Comparison of ENCODE assay signal across 9 cellular contexts in the genomic region with DNA sequence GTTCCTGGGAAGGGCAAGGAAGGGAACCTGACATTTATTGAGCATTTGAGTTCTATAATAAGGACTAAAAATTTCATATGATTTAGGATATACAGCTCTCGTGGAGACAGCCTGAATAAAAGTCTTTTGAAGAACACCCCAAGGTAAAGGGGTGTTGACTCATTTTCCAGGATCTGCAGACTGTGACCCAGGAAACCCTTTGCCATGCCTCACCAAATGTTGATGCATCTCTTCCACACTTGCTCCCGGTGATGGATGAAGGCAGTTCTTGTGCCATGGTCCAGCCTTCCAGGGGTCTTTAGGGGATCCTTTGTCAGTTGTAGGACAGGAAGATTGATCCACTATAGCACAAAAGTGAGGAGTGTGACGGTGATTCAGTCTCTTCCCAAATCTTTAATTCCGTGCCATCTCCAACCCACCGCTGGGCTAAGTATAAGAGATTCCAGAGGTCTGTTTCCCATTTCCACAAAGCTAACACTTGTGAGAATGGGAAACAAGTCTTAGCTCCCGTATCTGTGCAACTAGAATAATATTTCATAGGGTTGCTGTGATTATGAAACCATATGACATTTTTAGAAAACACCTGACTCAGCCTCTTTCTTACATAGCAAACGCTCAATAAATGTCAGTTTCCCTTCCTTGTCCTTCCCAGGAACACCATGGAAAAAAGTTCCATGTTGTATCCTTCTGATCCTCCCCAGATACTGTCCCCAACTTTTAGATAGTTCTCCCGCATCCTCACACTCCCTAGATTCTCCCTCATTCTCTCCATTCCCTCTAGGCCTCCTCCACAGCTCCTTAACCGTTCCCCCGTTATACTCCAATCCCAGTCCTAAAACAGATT. TPM values are rescaled to one million over a fixed set of nuclear protein-coding genes. Genes with fewer than 3 reads are reported as not detected.
DNase-seq lines count a peak whose midpoint lies in the region; ATAC-seq and TF ChIP-seq lines count a peak whose summit lies in the region.
"Had no signal": no experiment of that assay in that cellular context is flagged by ENCODE, and none has a peak within 500 bp of the region (broad histone marks: within the 10 kb centered on the region; RNA-seq: fewer than 3 reads in every experiment).

No MANE protein-coding gene starts in this region.

- no peaks in the 10 kb centered on the region for H3K9me3 ChIP-seq in cardiac muscle cell (ENCODE audit: low read depth)
- H3K9me3 ChIP-seq in lung (ENCODE audit: control insufficient read depth in 2 of 2, insufficient read depth in 1 of 2, low read length in 1 of 2): no peaks in the 10 kb centered on the region
- no peaks in the 10 kb centered on the region for H3K9me3 ChIP-seq in upper lobe of right lung

- no peak for TF ChIP-seq CTCF in cardiac muscle cell (IDR thresholded peaks at IDR 0.05; ENCODE audit: low read depth, low read length)
- TF ChIP-seq CTCF in brain microvascular endothelial cell (IDR thresholded peaks at IDR 0.05; ENCODE audit: low read depth, low read length, missing control alignments): no peak
- TF ChIP-seq CTCF in lung (IDR thresholded peaks at IDR 0.05; ENCODE audit: control extremely low read depth, extremely low read depth): no peak
- TF ChIP-seq CTCF in upper lobe of right lung (IDR thresholded peaks at IDR 0.05): no peak

- ATAC-seq in left cardiac atrium (no peak), lung (ENCODE audit: insufficient read depth, low FRiP score) (no peak), upper lobe of right lung (no peak), HG02981 (IDR thresholded peaks at IDR 0.05; ENCODE audit: unreplicated experiment) (no peak), HG03025 (IDR thresholded peaks at IDR 0.05; ENCODE audit: low FRiP score, unreplicated experiment) (no peak)

- DNase-seq in cardiac muscle cell (ENCODE audit: low read depth in 1 of 2, low spot score in 1 of 2): no peak
- no peak for DNase-seq in left cardiac atrium
- DNase-seq in brain microvascular endothelial cell: no peak
- no peak for DNase-seq in lung (ENCODE audit: low spot score)
- DNase-seq in upper lobe of right lung: no peak
- DNase-seq in NCI-H2029 (lab: John Stamatoyannopoulos, UW): no peak

- H3K27ac ChIP-seq in cardiac muscle cell: peak overlapping the region; percentile 95
- peak overlapping the region; percentile 85 for H3K27ac ChIP-seq in brain microvascular endothelial cell
- peak overlapping the region; percentile 79 to 93 for H3K27ac ChIP-seq in lung (ENCODE audit: low read depth in 1 of 2, low read length in 1 of 2)
- H3K27ac ChIP-seq in upper lobe of right lung: peak overlapping the region; percentile 91

- H3K4me3 ChIP-seq in cardiac muscle cell: peak overlapping the region; percentile 74
- H3K4me3 ChIP-seq in brain microvascular endothelial cell (ENCODE audit: low read depth, low read length): peak overlapping the region; percentile 93
- peak overlapping the region; percentile 64 for H3K4me3 ChIP-seq in lung
- H3K4me3 ChIP-seq in upper lobe of right lung: peak overlapping the region; percentile 86

- 38 to 47% methylated on average over 10 of the region's 10 CpGs for WGBS in lung, 2 donors

- H3K36me3 ChIP-seq in cardiac muscle cell: peaks cover 12% of the 10 kb centered on the region
- peaks cover 11% of the 10 kb centered on the region for H3K36me3 ChIP-seq in brain microvascular endothelial cell (replicated peaks)
- peaks cover 0 to 8% of the 10 kb centered on the region in 2 donors for H3K36me3 ChIP-seq in lung (ENCODE audit: control insufficient read depth in 2 of 2, insufficient read depth in 2 of 2, low read length in 2 of 2)
- H3K36me3 ChIP-seq in upper lobe of right lung: peaks cover 27% of the 10 kb centered on the region

- H3K4me1 ChIP-seq in cardiac muscle cell (ENCODE audit: low read depth) (peaks cover 15% of the 10 kb centered on the region), lung (ENCODE audit: control insufficient read depth in 2 of 2, insufficient read depth in 2 of 2, low read length in 2 of 2) (peaks cover 0 to 5% of the 10 kb centered on the region in 2 donors), upper lobe of right lung (peaks cover 34% of the 10 kb centered on the region)

- H3K27me3 ChIP-seq in cardiac muscle cell (no peaks in the 10 kb centered on the region), brain microvascular endothelial cell (replicated peaks) (no peaks in the 10 kb centered on the region), lung (ENCODE audit: control insufficient read depth, insufficient read depth) (no peaks in the 10 kb centered on the region), upper lobe of right lung (no peaks in the 10 kb centered on the region)

- in situ Hi-C loops in brain microvascular endothelial cell (cut with HindIII; ENCODE audit: low pct_ligation_motif_present, low sequenced_read_pairs): no loop called here

- intact Hi-C loops in left cardiac atrium (cut with DNase I) (loop anchor here in 1 of 2 donors (1.0 to 10.0 kb wide), 2 partner anchors 100 to 184 kb away; a partner anchor contains a TSS), upper lobe of right lung (cut with DNase I) (no loop called here)

RNA-seq across cellular contexts. Expression of a gene that starts 0.8 kb away (rescaled TPM):
- total RNA-seq in cardiac muscle cell: 117 and 119 TPM in 2 replicates
- polyA plus RNA-seq in cardiac muscle cell: 138 and 140 TPM in 2 replicates
- 10 to 100 TPM; 35.7 to 40.3 TPM for total RNA-seq in left cardiac atrium
- total RNA-seq in lung: 10 to 100 TPM; 51.4 to 51.7 TPM
- 10 to 100 TPM; 29.7 to 37.0 TPM for polyA plus RNA-seq in lung
- total RNA-seq in upper lobe of right lung: 43.2 TPM

RNA-seq across cellular contexts. Expression of a gene that starts 15.6 kb away (rescaled TPM):
- 0.14 and 0.39 TPM in 2 replicates for total RNA-seq in cardiac muscle cell
- 0.45 TPM in 1 of 2 replicates, not detected in the other for polyA plus RNA-seq in cardiac muscle cell
- not detected for total RNA-seq in left cardiac atrium
- total RNA-seq in lung: not detected
- polyA plus RNA-seq in lung: not detected
- total RNA-seq in upper lobe of right lung: not detected
- total RNA-seq: T-helper 2 cell treated with Interferon-gamma antibody and Interleukin-4, amounts not matched to agents 100 ng/mL and 5 ng/mL, for 36 hours had no signal

RNA-seq across cellular contexts. Expression of a gene that starts 21.1 kb away (rescaled TPM):
- 69.5 and 71.0 TPM in 2 replicates for total RNA-seq in cardiac muscle cell
- polyA plus RNA-seq in cardiac muscle cell: 73.3 and 75.4 TPM in 2 replicates
- 10 to 100 TPM; 35.0 to 37.0 TPM for total RNA-seq in left cardiac atrium
- total RNA-seq in lung: 10 to 100 TPM; 22.1 to 63.5 TPM
- polyA plus RNA-seq in lung: 10 to 100 TPM; 56.1 to 88.9 TPM
- total RNA-seq in upper lobe of right lung: 41.9 TPM

RNA-seq across cellular contexts. Expression of a gene that starts 25.2 kb away (rescaled TPM):
- total RNA-seq in cardiac muscle cell (435 and 511 TPM in 2 replicates), left cardiac atrium (100 to 1,000 TPM; 345 to 377 TPM), lung (100 to 1,000 TPM; 351 to 361 TPM), upper lobe of right lung (424 TPM)
- polyA plus RNA-seq in cardiac muscle cell (548 and 553 TPM in 2 replicates), lung (1,000 to 10,000 TPM in 1 of 2 donors, 100 to 1,000 TPM in 1; 649 to 1,722 TPM)

RNA-seq across cellular contexts. Expression of a gene that starts 52.5 kb away (rescaled TPM):
- total RNA-seq in cardiac muscle cell (7.8 and 23.9 TPM in 2 replicates), left cardiac atrium (1 to 10 TPM in 1 of 2 donors, under 1 TPM in 1; 0.58 to 1.3 TPM), lung (1 to 10 TPM; 2.0 to 6.7 TPM), upper lobe of right lung (0.35 TPM)
- polyA plus RNA-seq in cardiac muscle cell (1.3 and 4.8 TPM in 2 replicates), lung (under 1 TPM; 0.77 to 0.97 TPM)
